19 cellular contexts compared by ENCODE assay signal in the genomic region with DNA sequence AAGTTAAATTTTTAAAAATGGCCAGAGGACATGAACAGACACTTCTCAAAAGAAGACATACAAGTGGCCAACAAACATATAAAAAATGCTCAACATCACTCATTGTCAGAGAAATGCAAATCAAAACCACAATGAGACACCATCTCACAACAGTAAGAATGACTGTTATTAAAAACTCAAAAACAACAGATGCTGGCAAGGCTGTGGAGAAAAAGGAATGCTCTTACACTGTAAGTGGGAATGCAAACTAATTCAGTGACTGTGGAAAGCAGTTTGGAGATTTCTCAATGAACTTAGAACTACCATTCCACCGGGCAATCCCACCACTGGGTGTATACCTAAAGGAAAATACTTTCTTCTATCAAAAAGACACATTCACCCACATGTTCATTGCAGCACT.
DNase-seq lines count a peak whose midpoint lies in the region; ATAC-seq and TF ChIP-seq lines count a peak whose summit lies in the region.
"Had no signal": no experiment of that assay in that cellular context is flagged by ENCODE, and none has a peak within 500 bp of the region (broad histone marks: within the 10 kb centered on the region; RNA-seq: fewer than 3 reads in every experiment).

No MANE protein-coding gene starts in this region.

- H3K4me3 ChIP-seq in fibroblast of lung (replicated peaks in 1 of 4; ENCODE audit: control extremely low read depth in 1 of 4, insufficient read depth in 1 of 4, low read depth in 3 of 4, low read length in 4 of 4) = no peak overlapping the region
- H3K4me3 ChIP-seq: BLaER1 treated with 17β-estradiol and CSF1 and Interleukin-3, amounts not matched to agents 10 nM and 100 nM; tibial nerve had no signal

- H3K4me3 Mint-ChIP-seq in stimulated activated memory B cell treated with anti-CD40 and anti-IgM and Interleukin-4, amounts not matched to agents 10 μg/mL and 1 μg/mL and 100 μg/mL, for 72 hours = no peak overlapping the region
- H3K4me3 Mint-ChIP-seq: central memory CD8-positive, alpha-beta T cell; IgD-negative memory B cell; naive thymus-derived CD4-positive, alpha-beta T cell; WTC11 had no signal

- TF ChIP-seq CTCF in fibroblast of lung (conservative IDR thresholded peaks at IDR 0.05 in 1 of 2, IDR thresholded peaks at IDR 0.05 in 1 of 2; ENCODE audit: low read depth in 1 of 2, low read length in 2 of 2) = no peak

- DNase-seq in EL = peak; percentile 84
- DNase-seq in fibroblast of lung (ENCODE audit: low read depth in 2 of 2) = peak; percentile 47 to 92
- peak; percentile 54 for DNase-seq in renal cortical epithelial cell (ENCODE audit: low read depth)
- DNase-seq in NCI-H128 (lab: John Stamatoyannopoulos, UW; ENCODE audit: unreplicated experiment) = no peak
- DNase-seq in stimulated activated CD4-positive, alpha-beta T cell treated with anti-CD3 and anti-CD28 coated beads, Interleukin-4, amount 100 ng/mL, for 4 hours = no peak
- DNase-seq in activated CD4-positive, CD25-positive, alpha-beta regulatory T cell (lab: John Stamatoyannopoulos, UW) = no peak
- DNase-seq: activated naive CD4-positive, alpha-beta T cell treated with Interleukin-2 at 50 U/mL for 16 hours; naive thymus-derived CD4-positive, alpha-beta T cell; NCI-H1048; retina; stimulated activated CD4-positive, alpha-beta T cell treated with anti-CD3 and anti-CD28 coated beads, Interleukin-1b, Interleukin-23, amount 100 ng/mL, for 48 hours; stimulated activated CD8-positive, alpha-beta memory T cell treated with anti-CD3 and anti-CD28 coated beads, Interleukin-4, amount 100 ng/mL, for 48 hours had no signal

- peaks cover 7% of the 10 kb centered on the region for H3K4me1 ChIP-seq in fibroblast of lung (ENCODE audit: control insufficient read depth, extremely low read depth, insufficient read depth, low read length)

- H2AFZ ChIP-seq in fibroblast of lung (ENCODE audit: low read length) = no peak overlapping the region

- no peak overlapping the region for H3K4me2 ChIP-seq in fibroblast of lung (ENCODE audit: extremely low read depth, insufficient read depth, low read length)
- H3K4me2 ChIP-seq: BLaER1 treated with 17β-estradiol and CSF1 and Interleukin-3, amounts not matched to agents 10 nM and 100 nM had no signal

- H3K9ac ChIP-seq in fibroblast of lung (ENCODE audit: insufficient read depth, low read length) = no peak overlapping the region
- H3K9ac ChIP-seq: BLaER1 treated with 17β-estradiol and CSF1 and Interleukin-3, amounts not matched to agents 10 nM and 100 nM had no signal

- peaks cover 10% of the 10 kb centered on the region for H3K36me3 Mint-ChIP-seq in stimulated activated memory B cell treated with anti-CD40 and anti-IgM and Interleukin-4, amounts not matched to agents 10 μg/mL and 1 μg/mL and 100 μg/mL, for 72 hours

- peak; percentile 26; the same call in 2 of the 3 replicates for ATAC-seq in SK-N-SH treated with all-trans-retinoic acid at 6 μM for 48 hours
- no peak for ATAC-seq in stimulated activated memory B cell treated with anti-CD40 and anti-IgM and Interleukin-4, amounts not matched to agents 10 μg/mL and 1 μg/mL and 100 μg/mL, for 72 hours
- ATAC-seq: WTC11 had no signal

- no peak overlapping the region for H3K27ac Mint-ChIP-seq in stimulated activated memory B cell treated with anti-CD40 and anti-IgM and Interleukin-4, amounts not matched to agents 10 μg/mL and 1 μg/mL and 100 μg/mL, for 72 hours
- H3K27ac Mint-ChIP-seq: IgD-negative memory B cell; naive thymus-derived CD4-positive, alpha-beta T cell; WTC11 had no signal

- H3K27ac ChIP-seq in fibroblast of lung (ENCODE audit: insufficient read depth, low read length) = peak overlapping the region; percentile 56
- H3K27ac ChIP-seq: BLaER1 treated with 17β-estradiol and CSF1 and Interleukin-3, amounts not matched to agents 10 nM and 100 nM; tibial nerve had no signal

- no peaks in the 10 kb centered on the region for H3K9me3 ChIP-seq in fibroblast of lung (ENCODE audit: control insufficient read depth, insufficient read depth, low read depth, low read length)

- peaks cover 3% of the 10 kb centered on the region for H3K27me3 Mint-ChIP-seq in stimulated activated memory B cell treated with anti-CD40 and anti-IgM and Interleukin-4, amounts not matched to agents 10 μg/mL and 1 μg/mL and 100 μg/mL, for 72 hours

- peaks cover 13% of the 10 kb centered on the region for H3K4me1 Mint-ChIP-seq in stimulated activated memory B cell treated with anti-CD40 and anti-IgM and Interleukin-4, amounts not matched to agents 10 μg/mL and 1 μg/mL and 100 μg/mL, for 72 hours
- H3K4me1 Mint-ChIP-seq: central memory CD8-positive, alpha-beta T cell had no signal

- no peaks in the 10 kb centered on the region for H3K79me2 ChIP-seq in fibroblast of lung (ENCODE audit: control insufficient read depth, insufficient read depth, low read length)

- no peaks in the 10 kb centered on the region for H3K36me3 ChIP-seq in fibroblast of lung (ENCODE audit: control insufficient read depth, insufficient read depth, low read length)
- H3K36me3 ChIP-seq: BLaER1 treated with 17β-estradiol and CSF1 and Interleukin-3, amounts not matched to agents 10 nM and 100 nM; tibial nerve had no signal

- no peaks in the 10 kb centered on the region for H4K20me1 ChIP-seq in fibroblast of lung (ENCODE audit: control insufficient read depth, extremely low read depth, insufficient read depth, low read length)
- H4K20me1 ChIP-seq: BLaER1 treated with 17β-estradiol and CSF1 and Interleukin-3, amounts not matched to agents 10 nM and 100 nM had no signal

- H3K9me3 Mint-ChIP-seq in stimulated activated memory B cell treated with anti-CD40 and anti-IgM and Interleukin-4, amounts not matched to agents 10 μg/mL and 1 μg/mL and 100 μg/mL, for 72 hours = peaks cover 13% of the 10 kb centered on the region
- H3K9me3 Mint-ChIP-seq: central memory CD8-positive, alpha-beta T cell had no signal

- H3K27me3 ChIP-seq in fibroblast of lung (ENCODE audit: control insufficient read depth, insufficient read depth, low read length) = no peaks in the 10 kb centered on the region
- H3K27me3 ChIP-seq: BLaER1 treated with 17β-estradiol and CSF1 and Interleukin-3, amounts not matched to agents 10 nM and 100 nM; tibial nerve had no signal

TF ChIP-seq in SK-N-SH treated with all-trans-retinoic acid at 6 μM for 48 hours, 23 proteins besides CTCF, POLR2A, EP300 and RAD21 (continues in another document):
- TF ChIP-seq, protein P1, sequence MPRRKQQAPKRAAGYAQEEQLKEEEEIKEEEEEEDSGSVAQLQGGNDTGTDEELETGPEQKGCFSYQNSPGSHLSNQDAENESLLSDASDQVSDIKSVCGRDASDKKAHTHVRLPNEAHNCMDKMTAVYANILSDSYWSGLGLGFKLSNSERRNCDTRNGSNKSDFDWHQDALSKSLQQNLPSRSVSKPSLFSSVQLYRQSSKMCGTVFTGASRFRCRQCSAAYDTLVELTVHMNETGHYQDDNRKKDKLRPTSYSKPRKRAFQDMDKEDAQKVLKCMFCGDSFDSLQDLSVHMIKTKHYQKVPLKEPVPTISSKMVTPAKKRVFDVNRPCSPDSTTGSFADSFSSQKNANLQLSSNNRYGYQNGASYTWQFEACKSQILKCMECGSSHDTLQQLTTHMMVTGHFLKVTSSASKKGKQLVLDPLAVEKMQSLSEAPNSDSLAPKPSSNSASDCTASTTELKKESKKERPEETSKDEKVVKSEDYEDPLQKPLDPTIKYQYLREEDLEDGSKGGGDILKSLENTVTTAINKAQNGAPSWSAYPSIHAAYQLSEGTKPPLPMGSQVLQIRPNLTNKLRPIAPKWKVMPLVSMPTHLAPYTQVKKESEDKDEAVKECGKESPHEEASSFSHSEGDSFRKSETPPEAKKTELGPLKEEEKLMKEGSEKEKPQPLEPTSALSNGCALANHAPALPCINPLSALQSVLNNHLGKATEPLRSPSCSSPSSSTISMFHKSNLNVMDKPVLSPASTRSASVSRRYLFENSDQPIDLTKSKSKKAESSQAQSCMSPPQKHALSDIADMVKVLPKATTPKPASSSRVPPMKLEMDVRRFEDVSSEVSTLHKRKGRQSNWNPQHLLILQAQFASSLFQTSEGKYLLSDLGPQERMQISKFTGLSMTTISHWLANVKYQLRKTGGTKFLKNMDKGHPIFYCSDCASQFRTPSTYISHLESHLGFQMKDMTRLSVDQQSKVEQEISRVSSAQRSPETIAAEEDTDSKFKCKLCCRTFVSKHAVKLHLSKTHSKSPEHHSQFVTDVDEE (CRISPR knock-in tag; IDR thresholded peaks at IDR 0.05) = no peak
- TF ChIP-seq ZNF8 (CRISPR knock-in tag; IDR thresholded peaks at IDR 0.05) (no peak), TOX (CRISPR knock-in tag; IDR thresholded peaks at IDR 0.05; ENCODE audit: borderline replicate concordance) (no peak), ESRRG (CRISPR knock-in tag; IDR thresholded peaks at IDR 0.05) (no peak), ZNF70 (CRISPR knock-in tag; IDR thresholded peaks at IDR 0.05) (no peak), RARB (CRISPR knock-in tag; IDR thresholded peaks at IDR 0.05) (no peak), ZNF565 (CRISPR knock-in tag; conservative IDR thresholded peaks at IDR 0.05; ENCODE audit: low read depth) (no peak)
- TF ChIP-seq, protein P2, sequence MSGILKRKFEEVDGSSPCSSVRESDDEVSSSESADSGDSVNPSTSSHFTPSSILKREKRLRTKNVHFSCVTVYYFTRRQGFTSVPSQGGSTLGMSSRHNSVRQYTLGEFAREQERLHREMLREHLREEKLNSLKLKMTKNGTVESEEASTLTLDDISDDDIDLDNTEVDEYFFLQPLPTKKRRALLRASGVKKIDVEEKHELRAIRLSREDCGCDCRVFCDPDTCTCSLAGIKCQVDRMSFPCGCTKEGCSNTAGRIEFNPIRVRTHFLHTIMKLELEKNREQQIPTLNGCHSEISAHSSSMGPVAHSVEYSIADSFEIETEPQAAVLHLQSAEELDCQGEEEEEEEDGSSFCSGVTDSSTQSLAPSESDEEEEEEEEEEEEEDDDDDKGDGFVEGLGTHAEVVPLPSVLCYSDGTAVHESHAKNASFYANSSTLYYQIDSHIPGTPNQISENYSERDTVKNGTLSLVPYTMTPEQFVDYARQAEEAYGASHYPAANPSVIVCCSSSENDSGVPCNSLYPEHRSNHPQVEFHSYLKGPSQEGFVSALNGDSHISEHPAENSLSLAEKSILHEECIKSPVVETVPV (CRISPR knock-in tag; IDR thresholded peaks at IDR 0.05) = no peak
- TF ChIP-seq, protein P3, sequence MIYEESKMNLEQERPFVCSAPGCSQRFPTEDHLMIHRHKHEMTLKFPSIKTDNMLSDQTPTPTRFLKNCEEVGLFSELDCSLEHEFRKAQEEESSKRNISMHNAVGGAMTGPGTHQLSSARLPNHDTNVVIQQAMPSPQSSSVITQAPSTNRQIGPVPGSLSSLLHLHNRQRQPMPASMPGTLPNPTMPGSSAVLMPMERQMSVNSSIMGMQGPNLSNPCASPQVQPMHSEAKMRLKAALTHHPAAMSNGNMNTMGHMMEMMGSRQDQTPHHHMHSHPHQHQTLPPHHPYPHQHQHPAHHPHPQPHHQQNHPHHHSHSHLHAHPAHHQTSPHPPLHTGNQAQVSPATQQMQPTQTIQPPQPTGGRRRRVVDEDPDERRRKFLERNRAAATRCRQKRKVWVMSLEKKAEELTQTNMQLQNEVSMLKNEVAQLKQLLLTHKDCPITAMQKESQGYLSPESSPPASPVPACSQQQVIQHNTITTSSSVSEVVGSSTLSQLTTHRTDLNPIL (CRISPR knock-in tag; IDR thresholded peaks at IDR 0.05; ENCODE audit: low read depth) = no peak

Comparison
In these comparisons a context has a peak if more than half of its experiments do, and no peak if none do; other contexts are left out.
1. DNase-seq: peak in EL (single experiment), fibroblast of lung (2 of 2) and renal cortical epithelial cell (single experiment); none in NCI-H128 (single experiment), stimulated activated CD4-positive, alpha-beta T cell treated with anti-CD3 and anti-CD28 coated beads, Interleukin-4, amount 100 ng/mL, for 4 hours (0 of 2) and activated CD4-positive, CD25-positive, alpha-beta regulatory T cell (0 of 4).